In genomic region chr1:235722858-235723257, GRCh38 we compare ENCODE assay signal across 23 cellular contexts.
DNase-seq lines count a peak whose midpoint lies in the region; ATAC-seq and TF ChIP-seq lines count a peak whose summit lies in the region.
"Had no signal": no experiment of that assay in that cellular context is flagged by ENCODE, and none has a peak within 500 bp of the region (broad histone marks: within the 10 kb centered on the region; RNA-seq: fewer than 3 reads in every experiment).

No MANE protein-coding gene starts in this region.

- no peak overlapping the region for H3K23ac ChIP-seq in trophoblast cell (ENCODE audit: low read length)

- no peaks in the 10 kb centered on the region for H3K79me1 ChIP-seq in trophoblast cell (ENCODE audit: low read length)

- H3K36me3 ChIP-seq in heart right ventricle (peaks cover 0 to 98% (median 22%) of the 10 kb centered on the region in 9 donors), trophoblast cell (ENCODE audit: control insufficient read depth in 1 of 2, insufficient read depth in 2 of 2, low read length in 2 of 2) (no peaks in the 10 kb centered on the region)
- H3K36me3 ChIP-seq: BE2C had no signal

- intact Hi-C loops in Right ventricle myocardium superior (cut with DNase I) (no loop called here), cardiac septum (cut with DNase I) (no loop called here), heart right ventricle (cut with DNase I) (no loop called here), right cardiac atrium (cut with DNase I) (no loop called here)

- no peak overlapping the region for H2AFZ ChIP-seq in trophoblast cell (ENCODE audit: insufficient read depth, low read length, poor library complexity)

- no peak overlapping the region for H2AK5ac ChIP-seq in trophoblast cell (ENCODE audit: low read length)

- no peak overlapping the region for H2BK5ac ChIP-seq in trophoblast cell (ENCODE audit: low read depth, low read length, poor library complexity)

- H4K12ac ChIP-seq in trophoblast cell (ENCODE audit: low read depth, low read length) = no peak overlapping the region

- DNase-seq in Right ventricle myocardium superior = no peak
- DNase-seq in cardiac septum (ENCODE audit: low spot score) = no peak
- no peak for DNase-seq in heart right ventricle
- DNase-seq in right cardiac atrium = no peak
- DNase-seq in trophoblast cell = no peak
- no peak for DNase-seq in NOMO-1 (lab: John Stamatoyannopoulos, UW; ENCODE audit: unreplicated experiment in 2 of 2)
- DNase-seq: 8988T; ACHN; BE2C; C1 segment of cervical spinal cord; CD4-positive, alpha-beta memory T cell; CD4-positive, CD25-positive, alpha-beta regulatory T cell; CD8-positive, alpha-beta memory T cell; COR-L47; DMS 273 treated with DMSO at 0.1 percent for 48 hours; DMS153; DMS53; DMS79; DND-41; EL; GDM1 had no signal

- no peak overlapping the region for H3K9ac ChIP-seq in trophoblast cell (ENCODE audit: low read length)
- H3K9ac ChIP-seq: BLaER1 had no signal

- H3K27me3 ChIP-seq in heart right ventricle (no peaks in the 10 kb centered on the region), right cardiac atrium (ENCODE audit: control insufficient read depth, insufficient read depth) (no peaks in the 10 kb centered on the region), trophoblast cell (ENCODE audit: insufficient read depth, low read length) (no peaks in the 10 kb centered on the region)
- H3K27me3 ChIP-seq: BE2C, BLaER1 had no signal

- H3K4me3 ChIP-seq in heart right ventricle = no peak overlapping the region
- no peak overlapping the region for H3K4me3 ChIP-seq in right cardiac atrium (ENCODE audit: low read length)
- no peak overlapping the region for H3K4me3 ChIP-seq in trophoblast cell (ENCODE audit: low read depth, low read length)
- H3K4me3 ChIP-seq: BLaER1, GM12878 had no signal

- H3K4ac ChIP-seq in trophoblast cell (ENCODE audit: low read depth, low read length) = no peak overlapping the region

- H3K9me3 ChIP-seq in heart right ventricle (no peaks in the 10 kb centered on the region), right cardiac atrium (ENCODE audit: control insufficient read depth, low read length) (no peaks in the 10 kb centered on the region), trophoblast cell (ENCODE audit: insufficient read depth, low read depth, low read length) (no peaks in the 10 kb centered on the region)
- H3K9me3 ChIP-seq: BE2C, BLaER1 had no signal

- peak overlapping the region in 2 of 10 donors; percentile 7 to 25 for H3K27ac ChIP-seq in heart right ventricle
- H3K27ac ChIP-seq in right cardiac atrium (ENCODE audit: low read length) = no peak overlapping the region
- H3K27ac ChIP-seq in trophoblast cell (ENCODE audit: low read depth, low read length) = no peak overlapping the region
- H3K27ac ChIP-seq: BLaER1 had no signal

- peak overlapping the region; percentile 37 for H4K91ac ChIP-seq in trophoblast cell (ENCODE audit: low read depth, low read length)

- no peak overlapping the region for H4K8ac ChIP-seq in trophoblast cell (ENCODE audit: low read depth, low read length)

- ATAC-seq in Right ventricle myocardium superior (ENCODE audit: poor library complexity) (peak; percentile 85), heart right ventricle (peak in 7 of 8 donors; percentile 43 to 91 (median 85)), right cardiac atrium (no peak)
- ATAC-seq: GM12878 had no signal

- no peak overlapping the region for H3K18ac ChIP-seq in trophoblast cell (ENCODE audit: low read length)

- H2BK120ac ChIP-seq in trophoblast cell (ENCODE audit: insufficient read depth, low read length, poor library complexity) = no peak overlapping the region

- H3K4me2 ChIP-seq in trophoblast cell (ENCODE audit: low read length) = no peak overlapping the region
- H3K4me2 ChIP-seq: BLaER1 had no signal

- no peak for TF ChIP-seq CTCF in heart right ventricle (IDR thresholded peaks at IDR 0.05)

- 52 to 74% methylated on average over 2 of the region's 2 CpGs for WGBS in heart right ventricle, 2 donors
- WGBS in right cardiac atrium = 75% methylated on average over 2 of the region's 2 CpGs
- no CpG with 5 or more reads among the region's 2 CpGs for WGBS in trophoblast cell (ENCODE audit: extremely low coverage, insufficient coverage, insufficient read length)

- no peaks in the 10 kb centered on the region for H3K79me2 ChIP-seq in trophoblast cell (ENCODE audit: control insufficient read depth, insufficient read depth, low read length, poor library complexity)

- H3K4me1 ChIP-seq in heart right ventricle (peaks cover 0 to 10% (median 0%) of the 10 kb centered on the region in 9 donors), right cardiac atrium (ENCODE audit: control insufficient read depth, insufficient read depth, low read length) (no peaks in the 10 kb centered on the region), trophoblast cell (ENCODE audit: control insufficient read depth in 1 of 2, insufficient read depth in 2 of 2, low read length in 2 of 2) (peaks cover 7 to 13% of the 10 kb centered on the region in 2 experiments)
- H3K4me1 ChIP-seq: BE2C, BLaER1 had no signal

- H2BK12ac ChIP-seq in trophoblast cell (ENCODE audit: low read length) = no peak overlapping the region

- H3K14ac ChIP-seq in trophoblast cell (ENCODE audit: low read length) = no peak overlapping the region

Comparison
In these comparisons a context has a peak if more than half of its experiments do, and no peak if none do; other contexts are left out.
1. ATAC-seq: peak in Right ventricle myocardium superior (single experiment) and heart right ventricle (7 of 8); none in right cardiac atrium (0 of 2).